29 cellular contexts compared by ENCODE assay signal in genomic region chr5:145712245-145712644, GRCh38.
"Had no signal": no experiment of that assay in that cellular context is flagged by ENCODE, and none has a peak within 500 bp of the region (broad histone marks: within the 10 kb centered on the region; RNA-seq: fewer than 3 reads in every experiment).

No MANE protein-coding gene starts in this region.

- H3K27me3 ChIP-seq: ascending aorta, brain microvascular endothelial cell, breast epithelium had no signal

- ATAC-seq: activated CD8-positive, alpha-beta T cell treated with anti-CD3 and anti-CD28 coated beads for 36 hours; activated naive CD8-positive, alpha-beta T cell treated with anti-CD3 and anti-CD28 coated beads, Interleukin-2, amount 50 U/mL, for 24 hours had no signal

- H3K4me3 ChIP-seq: ascending aorta, breast epithelium had no signal

- H3K27ac ChIP-seq: ascending aorta, brain microvascular endothelial cell, breast epithelium, VCaP had no signal

- FAIRE-seq: TTC549 had no signal

- H3K9me3 ChIP-seq: ascending aorta, breast epithelium had no signal

- DNase-seq: activated B cell treated with CpG ODN at 0.5 μM for 24 hours; activated CD4-positive, alpha-beta memory T cell treated with anti-CD3 and anti-CD28 coated beads for 36 hours; activated CD4-positive, alpha-beta T cell treated with anti-CD3 and anti-CD28 coated beads for 4 hours; activated CD4-positive, alpha-beta T cell treated with anti-CD3 and anti-CD28 coated beads, Interleukin-2, amount 10 ng/mL, durations not matched to agents 24 days and 14 days; activated CD4-positive, alpha-beta T cell treated with anti-CD3 and anti-CD28 coated beads, Interleukin-2, amount 50 U/mL, for 1 hour; activated CD4-positive, alpha-beta T cell treated with anti-CD3 and anti-CD28 coated beads, Interleukin-2, amount 50 U/mL, for 4 hours; activated CD4-positive, CD25-positive, alpha-beta regulatory T cell treated with anti-CD3 and anti-CD28 coated beads, Interleukin-2, amount 50 U/mL, for 72 hours; activated CD8-positive, alpha-beta memory T cell treated with anti-CD3 and anti-CD28 coated beads, Interleukin-2, amount 50 U/mL, for 4 hours; activated CD8-positive, alpha-beta T cell treated with anti-CD3 and anti-CD28 coated beads for 36 hours; activated effector memory CD4-positive, alpha-beta T cell treated with Interleukin-2 at 50 U/mL for 16 hours; activated gamma-delta T cell; activated naive CD4-positive, alpha-beta T cell treated with anti-CD3 and anti-CD28 coated beads, Interleukin-2, amount 10 ng/mL, durations not matched to agents 7 days and 5 days; activated naive CD4-positive, alpha-beta T cell treated with Interleukin-2 at 50 U/mL for 16 hours; activated naive CD8-positive, alpha-beta T cell treated with anti-CD3 and anti-CD28 coated beads, Interleukin-2, amount 10 ng/mL, durations not matched to agents 7 days and 5 days; activated naive CD8-positive, alpha-beta T cell treated with anti-CD3 and anti-CD28 coated beads, Interleukin-2, amount 50 U/mL, for 24 hours; activated T-cell treated with anti-CD3 and anti-CD28 coated beads for 4 hours; activated T-cell treated with anti-CD3 and anti-CD28 coated beads, Interleukin-2, amount 50 U/mL, for 24 hours; activated T-cell treated with anti-CD3 and anti-CD28 coated beads, Interleukin-2, amount 50 U/mL, for 48 hours; amygdala; anterior cingulate cortex; brain microvascular endothelial cell; central memory CD4-positive, alpha-beta T cell; T-helper 1 cell; T-helper 2 cell; T-helper 9 cell had no signal

- H3K4me1 ChIP-seq: ascending aorta, breast epithelium had no signal

- H3K36me3 ChIP-seq: ascending aorta, brain microvascular endothelial cell, breast epithelium had no signal
